In the genomic region with DNA sequence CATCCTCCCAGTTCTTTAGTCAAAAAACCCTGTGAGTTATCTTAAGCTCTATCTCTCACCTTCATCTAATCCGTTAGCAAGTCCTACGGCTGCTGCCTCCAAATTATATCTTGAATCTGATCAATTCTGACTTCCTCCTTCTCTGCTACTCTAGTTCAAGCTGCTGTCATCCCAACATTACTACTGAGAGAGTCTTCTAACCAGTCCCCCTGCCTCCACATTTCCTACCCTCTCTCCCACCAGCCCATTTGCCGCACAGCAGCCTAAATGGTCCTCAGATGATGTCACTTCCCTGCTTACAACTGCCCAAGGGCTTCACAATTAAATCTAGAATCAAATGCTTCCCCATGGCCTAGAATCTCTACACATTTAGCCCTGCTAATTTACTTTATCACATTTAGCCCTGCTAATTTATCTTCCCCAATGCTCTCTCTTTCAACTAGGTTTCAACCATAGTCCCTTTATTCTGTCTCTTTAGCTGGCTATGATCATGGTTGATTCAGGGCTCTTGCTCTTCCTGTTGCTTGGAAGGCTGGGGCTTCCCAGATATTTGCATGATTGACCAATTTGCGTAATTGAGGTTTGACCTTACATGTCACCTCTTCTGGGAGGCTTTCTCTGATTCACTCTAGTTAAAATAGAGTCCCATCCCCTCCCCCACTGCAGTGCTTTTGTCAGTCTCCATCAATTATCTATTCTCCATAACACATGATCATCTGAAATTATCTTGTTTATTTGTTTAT, we compare ENCODE assay signal across 8 cellular contexts. TPM values are rescaled to one million over a fixed set of nuclear protein-coding genes. Genes with fewer than 3 reads are reported as not detected.
DNase-seq lines count a peak whose midpoint lies in the region; ATAC-seq, FAIRE-seq and TF ChIP-seq lines count a peak whose summit lies in the region.

No MANE protein-coding gene starts in this region.

- no peaks in the 10 kb centered on the region for H3K36me3 ChIP-seq in WERI-Rb-1

- H3K4me3 Mint-ChIP-seq in naive B cell, result peak overlapping the region in 2 of 8 donors; percentile 1 to 3

- TF ChIP-seq CTCF in WERI-Rb-1 (IDR thresholded peaks at IDR 0.05; ENCODE audit: low read depth, low read length), result no peak

- peaks cover 0 to 6% (median 0%) of the 10 kb centered on the region in 3 donors for H3K27me3 Mint-ChIP-seq in naive B cell

- H3K4me3 ChIP-seq in WERI-Rb-1 (ENCODE audit: low read depth, low read length), result no peak overlapping the region

- no peaks in the 10 kb centered on the region for H3K36me3 Mint-ChIP-seq in naive B cell

- ATAC-seq in GM18870 (IDR thresholded peaks at IDR 0.05; ENCODE audit: unreplicated experiment) (peak; percentile 95), HG02981 (IDR thresholded peaks at IDR 0.05; ENCODE audit: unreplicated experiment) (peak; percentile 89), naive B cell (ENCODE audit: low read depth in 2 of 2) (peak; percentile 44 to 66)

- H3K27ac Mint-ChIP-seq in naive B cell, result peak overlapping the region in 2 of 6 donors; percentile 10 to 49

- no peaks in the 10 kb centered on the region for H3K9me3 Mint-ChIP-seq in naive B cell

- H3K9me3 ChIP-seq in WERI-Rb-1 (ENCODE audit: severe bottlenecking), result no peaks in the 10 kb centered on the region

- H3K27ac ChIP-seq in WERI-Rb-1, result no peak overlapping the region

- DNase-seq in A172 (ENCODE audit: low spot score), result peak; percentile 42
- peak; percentile 64 for DNase-seq in RCC 7860 (ENCODE audit: low spot score)
- DNase-seq in naive B cell, result no peak
- no peak for DNase-seq in OCI-M1 (lab: John Stamatoyannopoulos, UW)
- no peak for DNase-seq in activated CD8-positive, alpha-beta memory T cell treated with anti-CD3 and anti-CD28 coated beads, Interleukin-2, amount 50 U/mL, for 4 hours
- no peak for DNase-seq in WERI-Rb-1

- peak; percentile 77 for FAIRE-seq in RCC 7860 (lab: Jason Lieb, UNC)

- peaks cover 0 to 8% (median 6%) of the 10 kb centered on the region in 3 donors for H3K4me1 Mint-ChIP-seq in naive B cell

- H3K27me3 ChIP-seq in WERI-Rb-1 (ENCODE audit: insufficient read depth, low read depth, severe bottlenecking), result no peaks in the 10 kb centered on the region

RNA-seq across cellular contexts. Expression of a gene that starts 11.0 kb away (rescaled TPM):
- 0.21 and 0.43 TPM in 2 replicates for total RNA-seq in A172 (2014; rRNA removed; shearing (Covaris generic))
- not detected for polyA plus RNA-seq in naive B cell (ENCODE audit: low read depth in 6 of 6)

Comparison
In these comparisons a context has a peak if more than half of its experiments do, and no peak if none do; other contexts are left out.
1. DNase-seq: peak in A172 (single experiment) and RCC 7860 (single experiment); none in naive B cell (single experiment), OCI-M1 (single experiment), activated CD8-positive, alpha-beta memory T cell treated with anti-CD3 and anti-CD28 coated beads, Interleukin-2, amount 50 U/mL, for 4 hours (single experiment) and WERI-Rb-1 (single experiment).
2. Peak in every context shown above with its lines, with median percentiles within 50 percentile points of each other: ATAC-seq.